20 cellular contexts compared by ENCODE assay signal in genomic region chr6:118313208-118313607, GRCh38.
"Had no signal": no experiment of that assay in that cellular context is flagged by ENCODE, and none has a peak within 500 bp of the region (broad histone marks: within the 10 kb centered on the region; RNA-seq: fewer than 3 reads in every experiment).

No MANE protein-coding gene starts in this region.

- H3K9me3 ChIP-seq: gastrocnemius medialis, heart right ventricle, ovary, right lobe of liver, spleen, stomach had no signal

- H3K36me3 Mint-ChIP-seq: mesothelial cell of epicardium, natural killer cell, type B pancreatic cell had no signal

- H3K36me3 ChIP-seq: gastrocnemius medialis, heart right ventricle, ovary, right lobe of liver, spleen, stomach had no signal

- H3K4me3 Mint-ChIP-seq: dendritic cell treated with granulocyte-macrophage colony-stimulating factor and Interleukin-4, amounts not matched to agents 40 ng/mL and 50 ng/mL, for 4 days; mesothelial cell of epicardium; natural killer cell; neural crest cell; type B pancreatic cell had no signal

- H3K27me3 Mint-ChIP-seq: dendritic cell treated with granulocyte-macrophage colony-stimulating factor and Interleukin-4, amounts not matched to agents 40 ng/mL and 50 ng/mL, for 4 days; type B pancreatic cell had no signal

- H3K9me3 Mint-ChIP-seq: dendritic cell treated with granulocyte-macrophage colony-stimulating factor and Interleukin-4, amounts not matched to agents 40 ng/mL and 50 ng/mL, for 4 days; mesothelial cell of epicardium; natural killer cell; neural crest cell; type B pancreatic cell had no signal

- H3K27me3 ChIP-seq: gastrocnemius medialis, heart right ventricle, ovary, right lobe of liver, spleen, stomach had no signal

- ATAC-seq: gastrocnemius medialis, heart right ventricle, natural killer cell, right lobe of liver had no signal

- H3K4me1 ChIP-seq: spleen had no signal

- H3K27ac ChIP-seq: gastrocnemius medialis, ovary, right lobe of liver, spleen had no signal

- H3K27ac Mint-ChIP-seq: dendritic cell treated with granulocyte-macrophage colony-stimulating factor and Interleukin-4, amounts not matched to agents 40 ng/mL and 50 ng/mL, for 4 days; mesothelial cell of epicardium; natural killer cell; type B pancreatic cell had no signal

- H3K4me3 ChIP-seq: gastrocnemius medialis, heart right ventricle, ovary, right lobe of liver, spleen, stomach had no signal

- DNase-seq: erythroblast; gastrocnemius medialis; heart right ventricle; hypothalamus; kidney glomerular epithelial cell; mammary epithelial cell; natural killer cell; nucleus accumbens; ovary; right lobe of liver; spleen; stimulated activated CD4-positive, alpha-beta T cell treated with anti-CD3 and anti-CD28 coated beads, Interleukin-2, amount 100 ng/mL, for 24 hours; stimulated activated CD4-positive, alpha-beta T cell treated with anti-CD3 and anti-CD28 coated beads, Interleukin-4, amount 100 ng/mL, for 4 hours; stimulated activated naive CD4-positive, alpha-beta T cell; stomach; substantia nigra had no signal

- H3K4me1 Mint-ChIP-seq: natural killer cell had no signal
